Comparison of ENCODE assay signal across 19 cellular contexts in genomic region chr9:125852386-125852785, GRCh38.
A peak's percentile ranks its signal among the peaks of the same experiment; 100 is the strongest.
DNase-seq lines count a peak whose midpoint lies in the region; ATAC-seq and TF ChIP-seq lines count a peak whose summit lies in the region.
"Had no signal": no experiment of that assay in that cellular context is flagged by ENCODE, and none has a peak within 500 bp of the region (broad histone marks: within the 10 kb centered on the region; RNA-seq: fewer than 3 reads in every experiment).

No MANE protein-coding gene starts in this region.

- no peak overlapping the region for H3K4me3 ChIP-seq in SK-N-SH (ENCODE audit: low read depth in 2 of 2, low read length in 1 of 2)
- H3K4me3 ChIP-seq in ectodermal cell (ENCODE audit: insufficient read depth, low read depth, low read length), result no peak overlapping the region
- H3K4me3 ChIP-seq in mesenchymal stem cell (ENCODE audit: insufficient read depth in 1 of 2, low read depth in 1 of 2, low read length in 2 of 2), result peak overlapping the region in 1 of 2 experiments; percentile 22
- H3K4me3 ChIP-seq: A549, BLaER1 had no signal

- no peak overlapping the region for H2AFZ ChIP-seq in SK-N-SH (ENCODE audit: low read depth)
- no peak overlapping the region for H2AFZ ChIP-seq in mesenchymal stem cell (ENCODE audit: low read depth, low read length)

- intact Hi-C loops in posterior cingulate gyrus (cut with DNase I), result no loop called here

- H3K9ac ChIP-seq in SK-N-SH, result no peak overlapping the region
- peak overlapping the region; percentile 19 for H3K9ac ChIP-seq in mesenchymal stem cell (ENCODE audit: low read length)
- H3K9ac ChIP-seq: BLaER1 had no signal

- no peak overlapping the region for H2BK120ac ChIP-seq in mesenchymal stem cell (ENCODE audit: low read depth, low read length)

- peaks cover 46% of the 10 kb centered on the region for H3F3A ChIP-seq in SK-N-SH (replicated peaks; ENCODE audit: insufficient read depth)

- 45% methylated on average over 2 of the region's 2 CpGs for WGBS in SK-N-SH (ENCODE audit: low lambda C conversion rate)
- WGBS in ectodermal cell, 2 experiments, result 100% methylated on average over 1 to 2 of the region's 2 CpGs
- 100% methylated on average over 1 of the region's 2 CpGs for WGBS in mesenchymal stem cell

- H3K27ac ChIP-seq in SK-N-SH (ENCODE audit: low read depth in 2 of 2, low read length in 1 of 2) (peak overlapping the region; percentile 92 to 98), ectodermal cell (ENCODE audit: insufficient read depth, low read depth, low read length, poor library complexity, severe bottlenecking) (peak overlapping the region; percentile 11), mesenchymal stem cell (ENCODE audit: low read length, poor library complexity, severe bottlenecking) (no peak overlapping the region)
- H3K27ac ChIP-seq: A549, BLaER1 had no signal

- no peak for TF ChIP-seq RAD21 in SK-N-SH (IDR thresholded peaks at IDR 0.05; ENCODE audit: low read length)

- peaks cover 27 to 60% of the 10 kb centered on the region in 2 experiments for H3K4me1 ChIP-seq in SK-N-SH (ENCODE audit: control insufficient read depth in 1 of 2, insufficient read depth in 2 of 2, low read depth in 1 of 2, low read length in 1 of 2)
- peaks cover 4% of the 10 kb centered on the region for H3K4me1 ChIP-seq in ectodermal cell (ENCODE audit: control insufficient read depth, insufficient read depth, low read length)
- no peaks in the 10 kb centered on the region for H3K4me1 ChIP-seq in mesenchymal stem cell (ENCODE audit: control insufficient read depth, insufficient read depth, low read depth, low read length)

- CTCF ChIA-PET in SK-N-SH (lab: Yijun Ruan, JAX), result interaction anchor here (1.9 kb wide), 1 partner anchor 16 kb away, joined by 4 read pairs; no protein-coding TSS in a partner anchor

- no peak overlapping the region for H2BK5ac ChIP-seq in mesenchymal stem cell (ENCODE audit: low read depth, low read length, poor library complexity, severe bottlenecking)

- H4K91ac ChIP-seq in mesenchymal stem cell (ENCODE audit: low read length), result no peak overlapping the region

- TF ChIP-seq CTCF in SK-N-SH (IDR thresholded peaks at IDR 0.05), result no peak

- DNase-seq in SK-N-SH (no peak), NCI-H1930 (lab: John Stamatoyannopoulos, UW) (peak; percentile 13 to 62), mesenchymal stem cell (no peak), posterior cingulate gyrus (no peak)
- DNase-seq: Calu3; CD4-positive, alpha-beta memory T cell; DMS79; HCEC 1CT; KBM-7; NCI-H1436 treated with DMSO at 0.1 percent for 48 hours; NCI-H510A; NCI-H774; SHP77 treated with DMSO at 0.1 percent for 48 hours had no signal

- no peak for ATAC-seq in SK-N-SH treated with all-trans-retinoic acid at 6 μM for 48 hours
- ATAC-seq in HG03159 (IDR thresholded peaks at IDR 0.05; ENCODE audit: unreplicated experiment), result no peak
- ATAC-seq in HG02884 (IDR thresholded peaks at IDR 0.05; ENCODE audit: unreplicated experiment), result no peak
- ATAC-seq: A549 had no signal

- no peak overlapping the region for H2BK15ac ChIP-seq in mesenchymal stem cell (ENCODE audit: low read depth, poor library complexity, severe bottlenecking)

- H3K9me2 ChIP-seq in SK-N-SH, result no peaks in the 10 kb centered on the region

- H4K20me1 ChIP-seq in SK-N-SH (ENCODE audit: insufficient read depth), result peaks cover 21% of the 10 kb centered on the region; the same call in 1 of the 2 replicates
- H4K20me1 ChIP-seq: BLaER1 had no signal

- no peak overlapping the region for H2AK5ac ChIP-seq in mesenchymal stem cell (ENCODE audit: low read length, severe bottlenecking)

- H3K36me3 ChIP-seq in SK-N-SH (replicated peaks in 1 of 2; ENCODE audit: control insufficient read depth in 1 of 2, insufficient read depth in 2 of 2, low read length in 1 of 2), result peaks cover 4% of the 10 kb centered on the region in 2 experiments
- H3K36me3 ChIP-seq in ectodermal cell (ENCODE audit: control insufficient read depth, insufficient read depth, low read length), result no peaks in the 10 kb centered on the region
- H3K36me3 ChIP-seq in mesenchymal stem cell (ENCODE audit: control insufficient read depth in 1 of 2, insufficient read depth in 2 of 2, low read depth in 1 of 2, low read length in 2 of 2), result no peaks in the 10 kb centered on the region
- H3K36me3 ChIP-seq: BLaER1 had no signal

- H3K23ac ChIP-seq in mesenchymal stem cell (ENCODE audit: low read length in 2 of 2), result no peak overlapping the region

- H3K79me2 ChIP-seq in SK-N-SH (ENCODE audit: insufficient read depth), result peaks cover 91% of the 10 kb centered on the region

- H3K4ac ChIP-seq in mesenchymal stem cell (ENCODE audit: low read depth in 1 of 2, low read length in 2 of 2), result no peak overlapping the region

- H4K8ac ChIP-seq in mesenchymal stem cell (ENCODE audit: low read length), result no peak overlapping the region

- H3K27me3 ChIP-seq in SK-N-SH (ENCODE audit: insufficient read depth), result no peaks in the 10 kb centered on the region
- H3K27me3 ChIP-seq in ectodermal cell (ENCODE audit: control insufficient read depth, insufficient read depth, low read length, poor library complexity, severe bottlenecking), result no peaks in the 10 kb centered on the region
- no peaks in the 10 kb centered on the region for H3K27me3 ChIP-seq in mesenchymal stem cell (ENCODE audit: control insufficient read depth in 1 of 2, insufficient read depth in 1 of 2, low read length in 2 of 2)
- H3K27me3 ChIP-seq: BLaER1 had no signal

- H2BK12ac ChIP-seq in mesenchymal stem cell (ENCODE audit: low read length in 2 of 2), result no peak overlapping the region

- no peaks in the 10 kb centered on the region for H3K9me3 ChIP-seq in SK-N-SH
- no peaks in the 10 kb centered on the region for H3K9me3 ChIP-seq in ectodermal cell (ENCODE audit: control insufficient read depth, low read length)
- no peaks in the 10 kb centered on the region for H3K9me3 ChIP-seq in mesenchymal stem cell (ENCODE audit: control insufficient read depth, low read length)
- H3K9me3 ChIP-seq: A549, BLaER1 had no signal

- no peak for TF ChIP-seq EP300 in SK-N-SH (IDR thresholded peaks at IDR 0.05; ENCODE audit: borderline replicate concordance in 1 of 2, low read depth in 1 of 2, low read length in 1 of 2)

- no peak overlapping the region for H3K14ac ChIP-seq in mesenchymal stem cell (ENCODE audit: low read length in 2 of 2)

- POLR2A ChIA-PET in SK-N-SH (lab: Yijun Ruan, JAX), result no interaction called here

- peak overlapping the region; percentile 28; the same call in 1 of the 2 replicates for H3K4me2 ChIP-seq in SK-N-SH
- no peak overlapping the region for H3K4me2 ChIP-seq in mesenchymal stem cell (ENCODE audit: low read length, poor library complexity, severe bottlenecking)
- H3K4me2 ChIP-seq: A549, BLaER1 had no signal

- peaks cover 12% of the 10 kb centered on the region for H3K79me1 ChIP-seq in mesenchymal stem cell (replicated peaks; ENCODE audit: low read length, poor library complexity, severe bottlenecking)

- no peak overlapping the region for H3K18ac ChIP-seq in mesenchymal stem cell (ENCODE audit: low read depth in 1 of 2, low read length in 2 of 2)

TF ChIP-seq in SK-N-SH, 30 proteins besides CTCF, POLR2A, EP300 and RAD21 (continues in another document):
- no peak for TF ChIP-seq NFIC (IDR thresholded peaks at IDR 0.05; ENCODE audit: borderline replicate concordance)
- no peak for TF ChIP-seq JUND (IDR thresholded peaks at IDR 0.05)
- TF ChIP-seq FOSL2 (IDR thresholded peaks at IDR 0.05; ENCODE audit: borderline replicate concordance, low read depth), result no peak
- TF ChIP-seq TAF1 (IDR thresholded peaks at IDR 0.05; ENCODE audit: borderline replicate concordance, low read depth, low read length), result no peak

TF ChIP-seq in SK-N-SH treated with all-trans-retinoic acid at 6 μM for 48 hours, 23 proteins besides CTCF, POLR2A, EP300 and RAD21 (continues in another document):
- TF ChIP-seq TSHZ2 (CRISPR knock-in tag; IDR thresholded peaks at IDR 0.05) (no peak), ISL1 (CRISPR knock-in tag; IDR thresholded peaks at IDR 0.05) (no peak), TOX (CRISPR knock-in tag; IDR thresholded peaks at IDR 0.05; ENCODE audit: borderline replicate concordance) (no peak), SNAI2 (CRISPR knock-in tag; IDR thresholded peaks at IDR 0.05) (no peak), ZC3H10 (CRISPR knock-in tag; IDR thresholded peaks at IDR 0.05) (no peak), POU6F1 (CRISPR knock-in tag; IDR thresholded peaks at IDR 0.05; ENCODE audit: borderline replicate concordance, low read depth) (no peak), ZFP3 (CRISPR knock-in tag; IDR thresholded peaks at IDR 0.05) (no peak)

Comparison
In these comparisons a context has a peak if more than half of its experiments do, and no peak if none do; other contexts are left out.
1. DNase-seq: peak in NCI-H1930 (2 of 2); none in SK-N-SH (single experiment), mesenchymal stem cell (single experiment) and posterior cingulate gyrus (0 of 10).